11 cellular contexts compared by ENCODE assay signal in genomic region chr9:41087157-41087770, GRCh38. TPM values are rescaled to one million over a fixed set of nuclear protein-coding genes. Genes with fewer than 3 reads are reported as not detected.
"Had no signal": no experiment of that assay in that cellular context is flagged by ENCODE, and none has a peak within 500 bp of the region (broad histone marks: within the 10 kb centered on the region; RNA-seq: fewer than 3 reads in every experiment).

No MANE protein-coding gene starts in this region.

RNA-seq across cellular contexts. Expression of gene FOXD4L6, which starts 41.2 kb away (rescaled TPM):
- total RNA-seq: ascending aorta; endodermal cell; foreskin keratinocyte; hepatocyte; left colon; lower lobe of right lung; mesenteric fat pad; naive thymus-derived CD4-positive, alpha-beta T cell; progenitor cell of endocrine pancreas; urinary bladder; WTC11 had no signal
